In genomic region chr2:212097001-212097400, GRCh38 we compare ENCODE assay signal across 23 cellular contexts.
A peak's percentile ranks its signal among the peaks of the same experiment; 100 is the strongest.
DNase-seq lines count a peak whose midpoint lies in the region; ATAC-seq and TF ChIP-seq lines count a peak whose summit lies in the region.
"Had no signal": no experiment of that assay in that cellular context is flagged by ENCODE, and none has a peak within 500 bp of the region (broad histone marks: within the 10 kb centered on the region; RNA-seq: fewer than 3 reads in every experiment).

No MANE protein-coding gene starts in this region.

- H3K4me1 ChIP-seq in foreskin keratinocyte (no peaks in the 10 kb centered on the region), spleen (no peaks in the 10 kb centered on the region)
- H3K4me1 ChIP-seq: Caco-2, SJSA1 had no signal

- H3K27me3 ChIP-seq in foreskin keratinocyte = no peaks in the 10 kb centered on the region
- H3K27me3 ChIP-seq in spleen (replicated peaks in 1 of 7) = no peaks in the 10 kb centered on the region

- TF ChIP-seq POLR2A in spleen (IDR thresholded peaks at IDR 0.05) = no peak

- H3K4me3 ChIP-seq in spleen = no peak overlapping the region
- H3K4me3 ChIP-seq: GM23248, K562, SJSA1 had no signal

- WGBS in spleen, 5 donors = 78 to 84% (median 82%) methylated on average over 1 of the region's 1 CpG

- no peaks in the 10 kb centered on the region for H3K36me3 ChIP-seq in spleen
- H3K36me3 ChIP-seq: SJSA1 had no signal

- peak; percentile 68 for DNase-seq in DMS153 treated with DMSO at 0.1 percent for 48 hours (lab: John Stamatoyannopoulos, UW; ENCODE audit: unreplicated experiment)
- DNase-seq in NCI-H146 treated with DMSO at 0.1 percent for 48 hours (lab: John Stamatoyannopoulos, UW; ENCODE audit: unreplicated experiment) = peak; percentile 34
- DNase-seq in NCI-H748 treated with DMSO at 0.1 percent for 48 hours (lab: John Stamatoyannopoulos, UW) = peak; percentile 59
- DNase-seq in foreskin keratinocyte = peak in 1 of 2 donors; percentile 50
- no peak for DNase-seq in spleen
- no peak for DNase-seq in activated CD4-positive, CD25-positive, alpha-beta regulatory T cell (lab: John Stamatoyannopoulos, UW)
- DNase-seq: Caco-2; CD8-positive, alpha-beta T cell; DND-41; GM23248; H7; Kasumi-1; MV-4-11; NCI-H187 treated with DMSO at 0.1 percent for 48 hours; NCI-H2107; NCI-H774; T-helper 2 cell had no signal

- no peak for TF ChIP-seq CTCF in foreskin keratinocyte (conservative IDR thresholded peaks at IDR 0.05)
- TF ChIP-seq CTCF in spleen (IDR thresholded peaks at IDR 0.05 in 8 of 11, conservative IDR thresholded peaks at IDR 0.05 in 3 of 11) = no peak

- no peaks in the 10 kb centered on the region for H3K9me3 ChIP-seq in spleen
- H3K9me3 ChIP-seq: Caco-2, SJSA1 had no signal

- ATAC-seq in foreskin keratinocyte (peak; percentile 49), GM21381 (IDR thresholded peaks at IDR 0.05; ENCODE audit: unreplicated experiment) (no peak)
- ATAC-seq: CD8-positive, alpha-beta T cell; HepG2; K562; Right ventricle myocardium inferior had no signal

- H3K27ac ChIP-seq in foreskin keratinocyte (no peak overlapping the region), spleen (no peak overlapping the region)
- H3K27ac ChIP-seq: C4-2B, GM23248, SJSA1 had no signal

- intact Hi-C loops in spleen (cut with DNase I; ENCODE audit: low total_unique reads) = no loop called here

Comparison
In these comparisons a context has a peak if more than half of its experiments do, and no peak if none do; other contexts are left out.
1. DNase-seq: peak in DMS153 treated with DMSO at 0.1 percent for 48 hours (single experiment), NCI-H146 treated with DMSO at 0.1 percent for 48 hours (single experiment) and NCI-H748 treated with DMSO at 0.1 percent for 48 hours (single experiment); none in spleen (single experiment) and activated CD4-positive, CD25-positive, alpha-beta regulatory T cell (0 of 4).